8 cellular contexts compared by ENCODE assay signal in genomic region chr17:38454528-38454927, GRCh38. TPM values are rescaled to one million over a fixed set of nuclear protein-coding genes. Genes with fewer than 3 reads are reported as not detected.
A peak's percentile ranks its signal among the peaks of the same experiment; 100 is the strongest.
DNase-seq lines count a peak whose midpoint lies in the region; ATAC-seq, FAIRE-seq and TF ChIP-seq lines count a peak whose summit lies in the region.

No MANE protein-coding gene starts in this region.

- H3K4me1 Mint-ChIP-seq in activated CD4-positive, alpha-beta T cell treated with anti-CD3 and anti-CD28 coated beads, Interleukin-2, amount 10 ng/mL, durations not matched to agents 7 days and 5 days, result peaks cover 13% of the 10 kb centered on the region

- peak; percentile 73 for TF ChIP-seq EP300 in Ishikawa (IDR thresholded peaks at IDR 0.05; ENCODE audit: borderline replicate concordance)
- no peak for TF ChIP-seq EP300 in HepG2 (IDR thresholded peaks at IDR 0.05; ENCODE audit: low read depth in 2 of 2, low read length in 2 of 2)
- TF ChIP-seq EP300 in HepG2 (CRISPR knock-in tag; IDR thresholded peaks at IDR 0.05; ENCODE audit: borderline replicate concordance), result no peak
- no peak for TF ChIP-seq EP300 in transverse colon (IDR thresholded peaks at IDR 0.05; ENCODE audit: low read depth)

- no peak for FAIRE-seq in HepG2 (lab: Jason Lieb, UNC)

- no peaks in the 10 kb centered on the region for H3K36me3 Mint-ChIP-seq in activated CD4-positive, alpha-beta T cell treated with anti-CD3 and anti-CD28 coated beads, Interleukin-2, amount 10 ng/mL, durations not matched to agents 7 days and 5 days (ENCODE audit: low read depth)

- H3K9me3 ChIP-seq in HepG2 (ENCODE audit: low read length) (no peaks in the 10 kb centered on the region), transverse colon (no peaks in the 10 kb centered on the region)

- ATAC-seq in HepG2 (peak; percentile 7; the same call in 1 of the 3 replicates), HG03135 (IDR thresholded peaks at IDR 0.05; ENCODE audit: unreplicated experiment) (no peak)

- peaks cover 8% of the 10 kb centered on the region; the same call in 1 of the 2 replicates for H4K20me1 ChIP-seq in HepG2 (ENCODE audit: insufficient read depth, low read length)

- no TSS peak for BruUV-seq in HepG2 (replicated peaks; lab: Mats Ljungman, UMichigan)

- no peak overlapping the region for H3K4me3 Mint-ChIP-seq in activated CD4-positive, alpha-beta T cell treated with anti-CD3 and anti-CD28 coated beads, Interleukin-2, amount 10 ng/mL, durations not matched to agents 7 days and 5 days

- H3K36me3 ChIP-seq in ACC112 (ENCODE audit: insufficient read depth, low read length) (no peaks in the 10 kb centered on the region), HepG2 (replicated peaks in 1 of 2; ENCODE audit: control insufficient read depth in 1 of 2, insufficient read depth in 2 of 2, low read length in 2 of 2) (no peaks in the 10 kb centered on the region), transverse colon (no peaks in the 10 kb centered on the region)

- H3K27me3 ChIP-seq in ACC112 (ENCODE audit: insufficient read depth, low read length) (no peaks in the 10 kb centered on the region), HepG2 (ENCODE audit: control insufficient read depth in 1 of 2, insufficient read depth in 2 of 2, low read length in 2 of 2) (peaks cover 25 to 92% of the 10 kb centered on the region in 2 experiments; a peak in 4 of 5 replicates), transverse colon (peaks cover 20% of the 10 kb centered on the region)

- H3K4me1 ChIP-seq in ACC112 (ENCODE audit: control insufficient read depth, insufficient read depth, low read length, unreplicated experiment) (peaks cover 57% of the 10 kb centered on the region), HepG2 (ENCODE audit: insufficient read depth, low read length) (peaks cover 25% of the 10 kb centered on the region), transverse colon (peaks cover 8 to 45% (median 24%) of the 10 kb centered on the region in 4 donors)

- peaks cover 37% of the 10 kb centered on the region for H3K27me3 Mint-ChIP-seq in activated CD4-positive, alpha-beta T cell treated with anti-CD3 and anti-CD28 coated beads, Interleukin-2, amount 10 ng/mL, durations not matched to agents 7 days and 5 days

- H3K4me3 ChIP-seq in ACC112 (ENCODE audit: low read depth, low read length) (peak overlapping the region; percentile 86), HepG2 (replicated peaks in 1 of 3; ENCODE audit: insufficient read depth in 1 of 3, low read depth in 2 of 3, low read length in 3 of 3) (no peak overlapping the region; a peak in 1 of 6 replicates), transverse colon (peak overlapping the region in 2 of 4 donors; percentile 16 to 28)

- no peak overlapping the region for H3K27ac Mint-ChIP-seq in activated CD4-positive, alpha-beta T cell treated with anti-CD3 and anti-CD28 coated beads, Interleukin-2, amount 10 ng/mL, durations not matched to agents 7 days and 5 days

- no peak overlapping the region for H3K4me2 ChIP-seq in HepG2 (ENCODE audit: low read depth, low read length)

- 0% methylated on average over 11 of the region's 12 CpGs for WGBS in HepG2 (ENCODE audit: low lambda C conversion rate)
- WGBS in transverse colon (ENCODE audit: low coverage in 1 of 2), 2 donors, result 36% methylated on average over 12 of the region's 12 CpGs; no CpG with 5 or more reads in 1 of the 2 donors

- CTCF ChIA-PET in HepG2 (lab: Yijun Ruan, JAX; ENCODE audit: low intra/inter-chr PET ratio, low total read pairs), result no interaction called here
- CTCF ChIA-PET in activated CD4-positive, alpha-beta T cell treated with anti-CD3 and anti-CD28 coated beads, Interleukin-2, amount 10 ng/mL, durations not matched to agents 7 days and 5 days (lab: Charles Lee), result no interaction called here

- H3K79me2 ChIP-seq in ACC112 (ENCODE audit: control insufficient read depth, insufficient read depth, low read length, unreplicated experiment) (peaks cover 77% of the 10 kb centered on the region), HepG2 (ENCODE audit: insufficient read depth, low read length) (no peaks in the 10 kb centered on the region)

- DNase-seq in dedifferentiated amniotic fluid mesenchymal stem cell (ENCODE audit: extremely low spot score) (peak; percentile 68), HepG2 (ENCODE audit: low spot score) (no peak), transverse colon (peak; percentile 55)
- DNase-seq in activated CD4-positive, alpha-beta T cell treated with anti-CD3 and anti-CD28 coated beads, Interleukin-2, amount 10 ng/mL, durations not matched to agents 7 days and 5 days, result no peak
- no peak for DNase-seq in activated T-cell treated with anti-CD3 and anti-CD28 coated beads, Interleukin-2, amount 50 U/mL, for 1 hour

- TF ChIP-seq CTCF in HepG2 (CRISPR knock-in tag; IDR thresholded peaks at IDR 0.05) (no peak), transverse colon (IDR thresholded peaks at IDR 0.05) (no peak)

- intact Hi-C loops in HepG2 (cut with micrococcal nuclease; ENCODE audit: unreplicated experiment) (no loop called here), transverse colon (cut with DNase I; ENCODE audit: low total_unique reads) (no loop called here)

- POLR2A ChIA-PET in HepG2 (lab: Yijun Ruan, JAX), result no interaction called here
- POLR2A ChIA-PET in activated CD4-positive, alpha-beta T cell treated with anti-CD3 and anti-CD28 coated beads, Interleukin-2, amount 10 ng/mL, durations not matched to agents 7 days and 5 days (lab: Charles Lee), result no interaction called here

- TF ChIP-seq POLR2A in HepG2 (IDR thresholded peaks at IDR 0.05; ENCODE audit: insufficient read depth in 1 of 2, low read depth in 2 of 2, low read length in 2 of 2), result no peak
- no peak for TF ChIP-seq POLR2A in transverse colon (IDR thresholded peaks at IDR 0.05)

- no peak for TF ChIP-seq RAD21 in Ishikawa (IDR thresholded peaks at IDR 0.05; ENCODE audit: low read depth)
- TF ChIP-seq RAD21 in HepG2 (CRISPR knock-in tag; IDR thresholded peaks at IDR 0.05), result no peak

- H2AFZ ChIP-seq in ACC112 (ENCODE audit: low read length, unreplicated experiment) (no peak overlapping the region), HepG2 (ENCODE audit: low read length) (no peak overlapping the region)

- no peaks in the 10 kb centered on the region for H3K9me3 Mint-ChIP-seq in activated CD4-positive, alpha-beta T cell treated with anti-CD3 and anti-CD28 coated beads, Interleukin-2, amount 10 ng/mL, durations not matched to agents 7 days and 5 days

- peak overlapping the region; percentile 78 for H3K27ac ChIP-seq in ACC112 (ENCODE audit: low read depth, low read length)
- H3K27ac ChIP-seq in HepG2 (ENCODE audit: extremely low read length, insufficient read depth, low read length), result no peak overlapping the region
- H3K27ac ChIP-seq in transverse colon, result peak overlapping the region; percentile 65 to 82 (median 78)

- H3K9ac ChIP-seq in HepG2 (ENCODE audit: insufficient read depth, low read depth, low read length), result no peak overlapping the region

- in situ Hi-C loops in HepG2 (cut with HindIII; ENCODE audit: extremely low pct_ligation_motif_present, low pct_unique_long_range_greater_than_20kb), result no loop called here
- in situ Hi-C loops in transverse colon (cut with MboI; ENCODE audit: low pct_ligation_motif_present in 1 of 4, low pct_unique_long_range_greater_than_20kb in 1 of 4, low sequenced_read_pairs in 3 of 4), result no loop called here

TF ChIP-seq in Ishikawa, 13 proteins besides CTCF, POLR2A, EP300 and RAD21 (continues in another document):
- TF ChIP-seq YY1 (IDR thresholded peaks at IDR 0.05; ENCODE audit: low read depth) (no peak), ZBTB7A (IDR thresholded peaks at IDR 0.05; ENCODE audit: low read depth) (peak; percentile 73; the same call in 1 of the 2 replicates), NFIC (IDR thresholded peaks at IDR 0.05) (peak; percentile 88)
- TF ChIP-seq, protein P1, sequence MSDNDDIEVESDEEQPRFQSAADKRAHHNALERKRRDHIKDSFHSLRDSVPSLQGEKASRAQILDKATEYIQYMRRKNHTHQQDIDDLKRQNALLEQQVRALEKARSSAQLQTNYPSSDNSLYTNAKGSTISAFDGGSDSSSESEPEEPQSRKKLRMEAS (IDR thresholded peaks at IDR 0.05), result peak; percentile 82

TF ChIP-seq in HepG2, 621 proteins besides CTCF, POLR2A, EP300 and RAD21 (continues in another document):
- TF ChIP-seq ZNF263 (CRISPR knock-in tag; IDR thresholded peaks at IDR 0.05), result peak; percentile 39; the same call in 1 of the 2 replicates

RNA-seq across cellular contexts. Expression of gene ARHGAP23, which starts 26.3 kb away (rescaled TPM):
- not detected in 2 replicates for total RNA-seq in HepG2 (2016; rRNA removed; fragmentation: Illumina TruSeq; extraction: Trizol)
- total RNA-seq in HepG2 (2016; cell fraction: cytosol; rRNA removed; fragmentation: Illumina TruSeq; extraction: Trizol; ENCODE audit: low read depth), result not detected in 2 replicates
- total RNA-seq in HepG2 (2016; cell fraction: insoluble cytoplasmic fraction; rRNA removed; fragmentation: Illumina TruSeq; extraction: Trizol), result 0.22 TPM in 1 of 2 replicates, not detected in the other
- total RNA-seq in HepG2 (2016; cell fraction: membrane; rRNA removed; fragmentation: Illumina TruSeq; extraction: Trizol), result not detected in 2 replicates
- total RNA-seq in HepG2 (2016; cell fraction: nucleus; rRNA removed; fragmentation: Illumina TruSeq; extraction: Trizol), result 0.96 TPM in 1 of 2 replicates, not detected in the other
- polyA plus RNA-seq in HepG2 (2011; rRNA removed), result 0.03 TPM in 2 replicates
- 0.03 and 0.14 TPM in 2 replicates for polyA plus RNA-seq in HepG2 (2011; cell fraction: cytosol; rRNA removed)
- polyA plus RNA-seq in HepG2 (2011; cell fraction: nucleus; rRNA removed), result 0.28 and 0.32 TPM in 2 replicates
- 0.08 and 0.20 TPM in 2 replicates for polyA plus RNA-seq in HepG2 (2012)
- polyA plus RNA-seq in HepG2 (2016; cell fraction: cytosol; fragmentation: Illumina TruSeq; extraction: Trizol; ENCODE audit: low read depth), result 0.18 TPM in 1 of 2 replicates, not detected in the other
- 0.04 TPM in 1 of 2 replicates, not detected in the other for polyA plus RNA-seq in HepG2 (2016; cell fraction: insoluble cytoplasmic fraction; fragmentation: Illumina TruSeq; extraction: Trizol; ENCODE audit: low read depth)
- not detected in 2 replicates for polyA plus RNA-seq in HepG2 (2016; cell fraction: membrane; fragmentation: Illumina TruSeq; extraction: Trizol; ENCODE audit: low read depth)
- polyA plus RNA-seq in HepG2 (2016; cell fraction: nucleus; fragmentation: Illumina TruSeq; extraction: Trizol; ENCODE audit: insufficient read depth, low read depth), result 0.15 and 0.55 TPM in 2 replicates
- polyA minus RNA-seq in HepG2 (2011; rRNA and poly(A)+ RNA removed; ENCODE audit: low replicate concordance), result 41.8 TPM in 1 of 2 replicates, not detected in the other
- polyA minus RNA-seq in HepG2 (2011; cell fraction: cytosol; rRNA and poly(A)+ RNA removed), result 0.20 TPM in 1 of 2 replicates, not detected in the other
- 0.39 TPM in 1 of 2 replicates, not detected in the other for polyA minus RNA-seq in HepG2 (2011; cell fraction: nucleus; rRNA and poly(A)+ RNA removed)
- total RNA-seq in transverse colon, result 10 to 100 TPM in 3 of 4 donors, 1 to 10 TPM in 1; 4.5 to 21.7 (median 17.0) TPM
- total RNA-seq in activated CD4-positive, alpha-beta T cell treated with anti-CD3 and anti-CD28 coated beads, Interleukin-2, amount 10 ng/mL, durations not matched to agents 7 days and 5 days, result under 1 TPM; 0.17 to 0.23 TPM

Comparison
In these comparisons a context has a peak if more than half of its experiments do, and no peak if none do; other contexts are left out.
1. DNase-seq: peak in dedifferentiated amniotic fluid mesenchymal stem cell (single experiment) and transverse colon (single experiment); none in HepG2 (single experiment), activated CD4-positive, alpha-beta T cell treated with anti-CD3 and anti-CD28 coated beads, Interleukin-2, amount 10 ng/mL, durations not matched to agents 7 days and 5 days (single experiment) and activated T-cell treated with anti-CD3 and anti-CD28 coated beads, Interleukin-2, amount 50 U/mL, for 1 hour (single experiment).